ENCODE assay signal across 20 cellular contexts in genomic region chr7:156397249-156397648, GRCh38.
"Had no signal": no experiment of that assay in that cellular context is flagged by ENCODE, and none has a peak within 500 bp of the region (broad histone marks: within the 10 kb centered on the region; RNA-seq: fewer than 3 reads in every experiment).

No MANE protein-coding gene starts in this region.

- H3K27ac Mint-ChIP-seq: endodermal cell; naive thymus-derived CD4-positive, alpha-beta T cell; nephron progenitor cell; stimulated activated memory B cell treated with anti-CD40 and anti-IgM and Interleukin-4, amounts not matched to agents 10 μg/mL and 1 μg/mL and 100 μg/mL, for 72 hours; stimulated activated naive CD8-positive, alpha-beta T cell treated with anti-CD3 and anti-CD28 coated beads, Interleukin-15, Interleukin-2, amounts not matched to agents 100 ng/mL and 50 ng/mL, for 24 hours had no signal

- H3K9me3 Mint-ChIP-seq: endodermal cell; stimulated activated naive CD8-positive, alpha-beta T cell treated with anti-CD3 and anti-CD28 coated beads, Interleukin-15, Interleukin-2, amounts not matched to agents 100 ng/mL and 50 ng/mL, for 24 hours had no signal

- H3K4me2 ChIP-seq: hepatocyte had no signal

- H3K79me2 ChIP-seq: hepatocyte had no signal

- H3K36me3 Mint-ChIP-seq: naive thymus-derived CD4-positive, alpha-beta T cell; stimulated activated memory B cell treated with anti-CD40 and anti-IgM and Interleukin-4, amounts not matched to agents 10 μg/mL and 1 μg/mL and 100 μg/mL, for 72 hours had no signal

- H3K9me3 ChIP-seq: neutrophil, psoas muscle, testis had no signal

- H3K27ac ChIP-seq: coronary artery, hepatocyte, neutrophil, psoas muscle, spleen, testis, tibial nerve had no signal

- H3K4me3 Mint-ChIP-seq: endodermal cell; naive thymus-derived CD4-positive, alpha-beta T cell; nephron progenitor cell; stimulated activated memory B cell treated with anti-CD40 and anti-IgM and Interleukin-4, amounts not matched to agents 10 μg/mL and 1 μg/mL and 100 μg/mL, for 72 hours; stimulated activated naive CD8-positive, alpha-beta T cell treated with anti-CD3 and anti-CD28 coated beads, Interleukin-15, Interleukin-2, amounts not matched to agents 100 ng/mL and 50 ng/mL, for 24 hours had no signal

- H3K4me1 Mint-ChIP-seq: endodermal cell; naive thymus-derived CD4-positive, alpha-beta T cell; nephron progenitor cell; stimulated activated memory B cell treated with anti-CD40 and anti-IgM and Interleukin-4, amounts not matched to agents 10 μg/mL and 1 μg/mL and 100 μg/mL, for 72 hours had no signal

- H2AFZ ChIP-seq: hepatocyte had no signal

- H3K4me3 ChIP-seq: coronary artery, hepatocyte, psoas muscle, spleen, testis, tibial nerve had no signal

- DNase-seq: effector CD4-positive, alpha-beta T cell; endodermal cell; erythroblast; foreskin melanocyte; mammary epithelial cell; naive thymus-derived CD4-positive, alpha-beta T cell; nephron progenitor cell; psoas muscle; spleen; stimulated activated CD4-positive, alpha-beta T cell treated with anti-CD3 and anti-CD28 coated beads, Interleukin-15, amount 100 ng/mL, for 24 hours; stimulated activated CD4-positive, alpha-beta T cell treated with anti-CD3 and anti-CD28 coated beads, Interleukin-1b, Interleukin-23, amount 100 ng/mL, for 48 hours; stimulated activated CD4-positive, alpha-beta T cell treated with anti-CD3 and anti-CD28 coated beads, Interleukin-4, amount 100 ng/mL, for 24 hours; testis had no signal

- ATAC-seq: naive thymus-derived CD4-positive, alpha-beta T cell; psoas muscle; sciatic nerve; stimulated activated memory B cell treated with anti-CD40 and anti-IgM and Interleukin-4, amounts not matched to agents 10 μg/mL and 1 μg/mL and 100 μg/mL, for 72 hours had no signal

- H3K27me3 ChIP-seq: hepatocyte, neutrophil, spleen, testis, tibial nerve had no signal

- H3K36me3 ChIP-seq: neutrophil, spleen, tibial nerve had no signal

- H3K4me1 ChIP-seq: psoas muscle, spleen, testis, tibial nerve had no signal
